Comparison of ENCODE assay signal across 19 cellular contexts in genomic region chr10:79300711-79301110, GRCh38.
"Had no signal": no experiment of that assay in that cellular context is flagged by ENCODE, and none has a peak within 500 bp of the region (broad histone marks: within the 10 kb centered on the region; RNA-seq: fewer than 3 reads in every experiment).

No MANE protein-coding gene starts in this region.

- H3K4me1 ChIP-seq: parathyroid adenoma had no signal

- ATAC-seq: activated CD8-positive, alpha-beta T cell treated with anti-CD3 and anti-CD28 coated beads for 36 hours; naive thymus-derived CD4-positive, alpha-beta T cell; stimulated activated naive CD8-positive, alpha-beta T cell treated with anti-CD3 and anti-CD28 coated beads, Interleukin-15, amount 100 ng/mL, for 72 hours had no signal

- H3K9me3 ChIP-seq: ascending aorta, suprapubic skin, upper lobe of left lung had no signal

- H3K27ac Mint-ChIP-seq: activated CD8-positive, alpha-beta T cell treated with anti-CD3 and anti-CD28 coated beads for 36 hours; activated T-cell treated with anti-CD3 and anti-CD28 coated beads, Interleukin-2, amount 50 U/mL, for 24 hours; memory B cell had no signal

- H3K27me3 ChIP-seq: ascending aorta, suprapubic skin, upper lobe of left lung had no signal

- DNase-seq: activated B cell treated with CpG ODN at 0.5 μM for 24 hours; activated CD4-positive, alpha-beta T cell treated with anti-CD3 and anti-CD28 coated beads for 4 hours; activated CD8-positive, alpha-beta T cell treated with anti-CD3 and anti-CD28 coated beads for 36 hours; activated naive CD4-positive, alpha-beta T cell treated with anti-CD3 and anti-CD28 coated beads, Interleukin-2, amount 50 U/mL, for 16 hours; activated T-cell treated with anti-CD3 and anti-CD28 coated beads, Interleukin-2, amount 50 U/mL, for 24 hours; cerebellar nuclear complex; cortex of kidney; head of caudate nucleus; naive thymus-derived CD4-positive, alpha-beta T cell; stimulated activated CD4-positive, alpha-beta T cell treated with anti-CD3 and anti-CD28 coated beads, Interleukin-12 subunit alpha, Interleukin-12 subunit beta, amount 100 ng/mL, for 4 hours; stimulated activated CD4-positive, alpha-beta T cell treated with anti-CD3 and anti-CD28 coated beads, Interleukin-1b, Interleukin-23, amount 100 ng/mL, for 48 hours; stimulated activated naive CD8-positive, alpha-beta T cell treated with anti-CD3 and anti-CD28 coated beads, Interleukin-15, amount 100 ng/mL, for 72 hours; T-helper 9 cell had no signal

- H3K4me3 Mint-ChIP-seq: activated B cell treated with CpG ODN at 0.5 μM for 24 hours; activated CD8-positive, alpha-beta T cell treated with anti-CD3 and anti-CD28 coated beads for 36 hours; activated T-cell treated with anti-CD3 and anti-CD28 coated beads, Interleukin-2, amount 50 U/mL, for 24 hours; memory B cell; naive thymus-derived CD4-positive, alpha-beta T cell; stimulated activated naive CD8-positive, alpha-beta T cell treated with anti-CD3 and anti-CD28 coated beads, Interleukin-15, amount 100 ng/mL, for 72 hours had no signal

- H3K27me3 Mint-ChIP-seq: activated B cell treated with CpG ODN at 0.5 μM for 24 hours; activated CD8-positive, alpha-beta T cell treated with anti-CD3 and anti-CD28 coated beads for 36 hours; activated T-cell treated with anti-CD3 and anti-CD28 coated beads, Interleukin-2, amount 50 U/mL, for 24 hours; memory B cell; naive thymus-derived CD4-positive, alpha-beta T cell; stimulated activated naive CD8-positive, alpha-beta T cell treated with anti-CD3 and anti-CD28 coated beads, Interleukin-15, amount 100 ng/mL, for 72 hours had no signal

- H3K9me3 Mint-ChIP-seq: activated B cell treated with CpG ODN at 0.5 μM for 24 hours; activated CD8-positive, alpha-beta T cell treated with anti-CD3 and anti-CD28 coated beads for 36 hours; activated T-cell treated with anti-CD3 and anti-CD28 coated beads, Interleukin-2, amount 50 U/mL, for 24 hours; memory B cell; naive thymus-derived CD4-positive, alpha-beta T cell; stimulated activated naive CD8-positive, alpha-beta T cell treated with anti-CD3 and anti-CD28 coated beads, Interleukin-15, amount 100 ng/mL, for 72 hours had no signal

- H3K4me3 ChIP-seq: ascending aorta, SK-N-MC, suprapubic skin, upper lobe of left lung had no signal

- H3K27ac ChIP-seq: ascending aorta, parathyroid adenoma, SK-N-MC had no signal
